In genomic region chr13:106535552-106536243, GRCh38 we compare ENCODE assay signal across 8 cellular contexts. TPM values are rescaled to one million over a fixed set of nuclear protein-coding genes. Genes with fewer than 3 reads are reported as not detected.
DNase-seq lines count a peak whose midpoint lies in the region; FAIRE-seq and TF ChIP-seq lines count a peak whose summit lies in the region.

EFNB2 (minus strand) TSS chr13:106535662; CDS start chr13:106534964, 698 bp downstream.

- TF ChIP-seq POLR2A in H54 (IDR thresholded peaks at IDR 0.05; ENCODE audit: low read depth, low read length) = peak; percentile 94

- peak; percentile 99 for DNase-seq in GM03348 (ENCODE audit: low spot score)
- peak; percentile 99 for DNase-seq in H54 (ENCODE audit: insufficient read length, low spot score)
- DNase-seq in LoVo (ENCODE audit: low spot score) = peak; percentile 94
- DNase-seq in SK-N-DZ (ENCODE audit: low spot score) = peak; percentile 93
- peak; percentile 90 for DNase-seq in activated naive CD4-positive, alpha-beta T cell treated with anti-CD3 and anti-CD28 coated beads, Interleukin-2, amount 50 U/mL, for 16 hours
- DNase-seq in germinal center (ENCODE audit: low spot score) = peak; percentile 99
- peak; percentile 23 to 93 (median 82) for DNase-seq in nucleus accumbens (lab: John Stamatoyannopoulos, UW)
- DNase-seq in superior temporal gyrus (ENCODE audit: extremely low spot score) = peak; percentile 93

- peak; percentile 95 for FAIRE-seq in H54 (lab: Jason Lieb, UNC)

RNA-seq across cellular contexts. Expression of gene EFNB2, which starts in this region (rescaled TPM):
- 5.8 and 5.9 TPM in 2 replicates for polyA plus RNA-seq in SK-N-DZ (2014; cell fraction: cytosol; rRNA removed)
- polyA plus RNA-seq in SK-N-DZ (2014; cell fraction: nucleus; rRNA removed) = 4.6 TPM in 2 replicates

Comparison
In these comparisons a context has a peak if more than half of its experiments do, and no peak if none do; other contexts are left out.
1. Peak in every context shown above with its lines: DNase-seq.